9 cellular contexts compared by ENCODE assay signal in genomic region chr12:108950991-108951739, GRCh38.
DNase-seq lines count a peak whose midpoint lies in the region; ATAC-seq and TF ChIP-seq lines count a peak whose summit lies in the region.
"Had no signal": no experiment of that assay in that cellular context is flagged by ENCODE, and none has a peak within 500 bp of the region (broad histone marks: within the 10 kb centered on the region; RNA-seq: fewer than 3 reads in every experiment).

No MANE protein-coding gene starts in this region.

- peaks cover 4% of the 10 kb centered on the region for H3F3A ChIP-seq in neural progenitor cell (ENCODE audit: low read depth)

- no peak overlapping the region for H3K27ac ChIP-seq in neural progenitor cell

- H3K9ac ChIP-seq in neural progenitor cell, result no peak overlapping the region

- H3K36me3 Mint-ChIP-seq in activated T-cell treated with anti-CD3 and anti-CD28 coated beads, Interleukin-2, amount 50 U/mL, for 4 hours (ENCODE audit: insufficient read depth), result no peaks in the 10 kb centered on the region
- no peaks in the 10 kb centered on the region for H3K36me3 Mint-ChIP-seq in neural progenitor cell
- H3K36me3 Mint-ChIP-seq: activated naive CD8-positive, alpha-beta T cell had no signal

- peaks cover 2% of the 10 kb centered on the region for H3K4me1 Mint-ChIP-seq in activated T-cell treated with anti-CD3 and anti-CD28 coated beads, Interleukin-2, amount 50 U/mL, for 4 hours (ENCODE audit: low read depth)
- H3K4me1 Mint-ChIP-seq in neural progenitor cell, result no peaks in the 10 kb centered on the region

- no peak overlapping the region for H3K27ac Mint-ChIP-seq in neural progenitor cell
- H3K27ac Mint-ChIP-seq: activated naive CD8-positive, alpha-beta T cell had no signal

- peaks cover 8% of the 10 kb centered on the region for H3K9me3 Mint-ChIP-seq in activated T-cell treated with anti-CD3 and anti-CD28 coated beads, Interleukin-2, amount 50 U/mL, for 4 hours
- H3K9me3 Mint-ChIP-seq in neural progenitor cell, result peaks cover 17% of the 10 kb centered on the region

- peaks cover 8% of the 10 kb centered on the region for H3K27me3 Mint-ChIP-seq in activated T-cell treated with anti-CD3 and anti-CD28 coated beads, Interleukin-2, amount 50 U/mL, for 4 hours (ENCODE audit: low read depth)
- peaks cover under 1% of the 10 kb centered on the region for H3K27me3 Mint-ChIP-seq in neural progenitor cell (ENCODE audit: insufficient read depth, low read depth)

- H3K4me2 ChIP-seq in neural progenitor cell, result peak overlapping the region; percentile 15

- H3K4me3 Mint-ChIP-seq in activated T-cell treated with anti-CD3 and anti-CD28 coated beads, Interleukin-2, amount 50 U/mL, for 4 hours, result no peak overlapping the region
- no peak overlapping the region for H3K4me3 Mint-ChIP-seq in neural progenitor cell
- H3K4me3 Mint-ChIP-seq: activated naive CD8-positive, alpha-beta T cell had no signal

- H3K9me3 ChIP-seq in neural progenitor cell (ENCODE audit: low read depth), result peaks cover 4% of the 10 kb centered on the region

- H3K79me2 ChIP-seq in neural progenitor cell (ENCODE audit: low read depth), result no peaks in the 10 kb centered on the region

- no peaks in the 10 kb centered on the region for H3K4me1 ChIP-seq in neural progenitor cell

- peak; percentile 75 to 82 for ATAC-seq in activated T-cell treated with anti-CD3 and anti-CD28 coated beads, Interleukin-2, amount 50 U/mL, for 4 hours
- ATAC-seq in stimulated activated naive CD8-positive, alpha-beta T cell treated with anti-CD3 and anti-CD28 coated beads, Interleukin-15, Interleukin-2, amounts not matched to agents 100 U/mL and 50 U/mL, for 24 hours, result peak; percentile 61
- no peak for ATAC-seq in GM19023 (IDR thresholded peaks at IDR 0.05; ENCODE audit: unreplicated experiment)

- peaks cover 3% of the 10 kb centered on the region for H4K20me1 ChIP-seq in neural progenitor cell (ENCODE audit: low read depth)

- H3K36me3 ChIP-seq in neural progenitor cell, result no peaks in the 10 kb centered on the region

- H3K4me3 ChIP-seq in fibroblast of pulmonary artery (replicated peaks; ENCODE audit: low read depth, low read length) (no peak overlapping the region), neural progenitor cell (no peak overlapping the region)

- DNase-seq in DMS53 (lab: John Stamatoyannopoulos, UW) (peak; percentile 91), KBM-7 (peak; percentile 88), OCI-M1 (lab: John Stamatoyannopoulos, UW) (peak; percentile 78), fibroblast of pulmonary artery (ENCODE audit: low read depth) (peak; percentile 71), neural progenitor cell (ENCODE audit: low spot score) (peak; percentile 84)
- DNase-seq in activated T-cell treated with anti-CD3 and anti-CD28 coated beads, Interleukin-2, amount 50 U/mL, for 4 hours, result peak; percentile 58
- peak; percentile 71 for DNase-seq in stimulated activated naive CD8-positive, alpha-beta T cell treated with anti-CD3 and anti-CD28 coated beads, Interleukin-15, Interleukin-2, amounts not matched to agents 100 U/mL and 50 U/mL, for 24 hours

- H2AFZ ChIP-seq in neural progenitor cell (replicated peaks), result peak overlapping the region; percentile 87

- TF ChIP-seq CTCF in fibroblast of pulmonary artery (IDR thresholded peaks at IDR 0.05; ENCODE audit: low read length, missing control alignments) (peak; percentile 69), neural progenitor cell (IDR thresholded peaks at IDR 0.05) (peak; percentile 98)

- in situ Hi-C loops in KBM-7 (cut with MboI; ENCODE audit: low pct_unique_long_range_greater_than_20kb, low sequenced_read_pairs), result no loop called here

- H3K27me3 ChIP-seq in neural progenitor cell, result peaks cover 6% of the 10 kb centered on the region
